In genomic region chr1:31033573-31033972, GRCh38 we compare ENCODE assay signal across 30 cellular contexts. TPM values are rescaled to one million over a fixed set of nuclear protein-coding genes. Genes with fewer than 3 reads are reported as not detected.
A peak's percentile ranks its signal among the peaks of the same experiment; 100 is the strongest.
DNase-seq lines count a peak whose midpoint lies in the region; ATAC-seq, FAIRE-seq and TF ChIP-seq lines count a peak whose summit lies in the region.
"Had no signal": no experiment of that assay in that cellular context is flagged by ENCODE, and none has a peak within 500 bp of the region (broad histone marks: within the 10 kb centered on the region; RNA-seq: fewer than 3 reads in every experiment).

No MANE protein-coding gene starts in this region.

- H3K9me3 ChIP-seq in cardiac muscle cell (ENCODE audit: low read depth) (no peaks in the 10 kb centered on the region), K562 (replicated peaks; ENCODE audit: control insufficient read depth, insufficient read depth, low read depth, low read length) (no peaks in the 10 kb centered on the region), lung (ENCODE audit: control insufficient read depth in 2 of 2, insufficient read depth in 1 of 2, low read length in 1 of 2) (no peaks in the 10 kb centered on the region)
- H3K9me3 ChIP-seq: esophagus squamous epithelium, gastrocnemius medialis, transverse colon had no signal

- TF ChIP-seq EP300 in K562 (IDR thresholded peaks at IDR 0.05; ENCODE audit: low read length), result no peak

- no peaks in the 10 kb centered on the region for H3K36me3 ChIP-seq in cardiac muscle cell
- H3K36me3 ChIP-seq in K562 (ENCODE audit: control insufficient read depth, insufficient read depth, low read length), result peaks cover 50% of the 10 kb centered on the region
- H3K36me3 ChIP-seq in lung (ENCODE audit: control insufficient read depth in 2 of 2, insufficient read depth in 2 of 2, low read length in 2 of 2), result peaks cover 0 to 2% of the 10 kb centered on the region in 2 donors
- H3K36me3 ChIP-seq: gastrocnemius medialis, neural progenitor cell, transverse colon had no signal

- no peak for TF ChIP-seq POLR2A in K562 (conservative IDR thresholded peaks at IDR 0.05)

- ATAC-seq in K562 (no peak), lung (ENCODE audit: insufficient read depth, low FRiP score) (peak; percentile 59), GM19463 (IDR thresholded peaks at IDR 0.05; ENCODE audit: unreplicated experiment) (no peak)
- ATAC-seq: CD8-positive, alpha-beta T cell; gastrocnemius medialis; left ventricle myocardium superior; Right ventricle myocardium inferior had no signal

- TF ChIP-seq CTCF in cardiac muscle cell (IDR thresholded peaks at IDR 0.05; ENCODE audit: low read depth, low read length), result no peak
- TF ChIP-seq CTCF in K562 (IDR thresholded peaks at IDR 0.05 in 2 of 3, conservative IDR thresholded peaks at IDR 0.05 in 1 of 3; ENCODE audit: insufficient read depth in 2 of 3, low read depth in 1 of 3, low read length in 3 of 3), result no peak
- no peak for TF ChIP-seq CTCF in lung (IDR thresholded peaks at IDR 0.05; ENCODE audit: control extremely low read depth, extremely low read depth)
- no peak for TF ChIP-seq CTCF in chondrocyte (IDR thresholded peaks at IDR 0.05)

- no peaks in the 10 kb centered on the region for H3K9me3 Mint-ChIP-seq in chondrocyte (ENCODE audit: low read depth)
- H3K9me3 Mint-ChIP-seq: activated naive CD8-positive, alpha-beta T cell treated with anti-CD3 and anti-CD28 coated beads, Interleukin-2, amount 10 ng/mL, durations not matched to agents 7 days and 5 days; CD8-positive, alpha-beta T cell; immature natural killer cell; neural progenitor cell had no signal

- no peak for TF ChIP-seq RAD21 in K562 (CRISPR knock-in tag; conservative IDR thresholded peaks at IDR 0.05 in 1 of 2, IDR thresholded peaks at IDR 0.05 in 1 of 2)

- CTCF ChIA-PET in K562 (lab: Yijun Ruan, JAX; ENCODE audit: low intra/inter-chr PET ratio), result interaction anchor here (0.6 kb wide), 1 partner anchor 20 kb away, joined by 3 read pairs; no protein-coding TSS in a partner anchor

- POLR2A ChIA-PET in K562 (lab: Yijun Ruan, JAX), result no interaction called here

- in situ Hi-C loops in K562 (cut with MboI), result no loop called here

- peaks cover 76% of the 10 kb centered on the region for H4K20me1 ChIP-seq in K562 (replicated peaks; ENCODE audit: control insufficient read depth, insufficient read depth, low read length)

- peak overlapping the region; percentile 50 for H3K27ac ChIP-seq in cardiac muscle cell
- peak overlapping the region; percentile 2; the same call in 1 of the 3 replicates for H3K27ac ChIP-seq in K562 (ENCODE audit: extremely low read depth, low read depth, low read length)
- no peak overlapping the region for H3K27ac ChIP-seq in lung (ENCODE audit: low read depth in 1 of 2, low read length in 1 of 2)
- H3K27ac ChIP-seq: gastrocnemius medialis, neural progenitor cell, transverse colon had no signal

- peaks cover under 1% of the 10 kb centered on the region for H3K9me1 ChIP-seq in K562 (ENCODE audit: control insufficient read depth, insufficient read depth, low read length)

- H3K4me1 Mint-ChIP-seq in chondrocyte (ENCODE audit: low read depth), result peaks cover 63% of the 10 kb centered on the region

- DNase-seq in cardiac muscle cell (ENCODE audit: low read depth in 1 of 2, low spot score in 1 of 2) (no peak), cardiac septum (ENCODE audit: low spot score) (no peak), K562 (ENCODE audit: extremely low read depth in 1 of 4, low spot score in 3 of 4) (no peak), lung (ENCODE audit: low spot score) (no peak), HuH-7.5 (ENCODE audit: low spot score) (no peak), chondrocyte (ENCODE audit: low spot score) (no peak), SIG-M5 (lab: John Stamatoyannopoulos, UW) (no peak)
- DNase-seq: activated CD4-positive, alpha-beta T cell treated with anti-CD3 and anti-CD28 coated beads, Interleukin-2, amount 50 U/mL, for 48 hours; activated CD4-positive, CD25-positive, alpha-beta regulatory T cell; activated effector memory CD4-positive, alpha-beta T cell treated with anti-CD3 and anti-CD28 coated beads, Interleukin-2, amount 50 U/mL, for 16 hours; activated naive CD8-positive, alpha-beta T cell treated with anti-CD3 and anti-CD28 coated beads, Interleukin-2, amount 10 ng/mL, durations not matched to agents 7 days and 5 days; CD8-positive, alpha-beta T cell; effector CD8-positive, alpha-beta T cell; esophagus squamous epithelium; gastrocnemius medialis; GDM1; hippocampal formation; immature natural killer cell; left ventricle myocardium superior; NCI-H1092 treated with DMSO at 0.1 percent for 48 hours; NCI-H2081; NCI-H446; stimulated activated CD8-positive, alpha-beta memory T cell treated with anti-CD3 and anti-CD28 coated beads, Interleukin-4, amount 100 ng/mL, for 48 hours; T1000; transverse colon had no signal

- H3K27me3 ChIP-seq in cardiac muscle cell, result no peaks in the 10 kb centered on the region
- H3K27me3 ChIP-seq in K562 (ENCODE audit: control insufficient read depth in 2 of 2, insufficient read depth in 2 of 2, low read length in 2 of 2), result no peaks in the 10 kb centered on the region
- H3K27me3 ChIP-seq in lung (ENCODE audit: control insufficient read depth, insufficient read depth), result no peaks in the 10 kb centered on the region
- H3K27me3 ChIP-seq: esophagus squamous epithelium, gastrocnemius medialis, neural progenitor cell, transverse colon had no signal

- H3K79me2 ChIP-seq in K562 (ENCODE audit: control insufficient read depth, insufficient read depth, low read length), result peaks cover 100% of the 10 kb centered on the region

- no peak for FAIRE-seq in K562 (lab: Jason Lieb, UNC)
- FAIRE-seq: GM18507, HTR-8/SVneo had no signal

- BruUV-seq in K562 (replicated peaks; lab: Mats Ljungman, UMichigan), result no TSS peak

- H3K4me3 Mint-ChIP-seq in chondrocyte (ENCODE audit: unreplicated experiment), result no peak overlapping the region
- H3K4me3 Mint-ChIP-seq: activated naive CD8-positive, alpha-beta T cell treated with anti-CD3 and anti-CD28 coated beads, Interleukin-2, amount 10 ng/mL, durations not matched to agents 7 days and 5 days; CD8-positive, alpha-beta T cell; immature natural killer cell; neural progenitor cell had no signal

- no peak overlapping the region for H3K9ac ChIP-seq in K562 (ENCODE audit: insufficient read depth in 1 of 2, low read depth in 2 of 2, low read length in 2 of 2)
- H3K9ac ChIP-seq: neural progenitor cell had no signal

- H2AFZ ChIP-seq in K562 (ENCODE audit: low read depth, low read length), result no peak overlapping the region
- H2AFZ ChIP-seq: neural progenitor cell had no signal

- intact Hi-C loops in cardiac septum (cut with DNase I) (no loop called here), K562 (cut with micrococcal nuclease) (no loop called here)

- peaks cover 13% of the 10 kb centered on the region for H3K4me1 ChIP-seq in cardiac muscle cell (ENCODE audit: low read depth)
- peaks cover 12 to 22% of the 10 kb centered on the region in 2 experiments for H3K4me1 ChIP-seq in K562 (replicated peaks in 1 of 2; ENCODE audit: control insufficient read depth in 2 of 2, insufficient read depth in 2 of 2, low read length in 2 of 2)
- H3K4me1 ChIP-seq in lung (ENCODE audit: control insufficient read depth in 2 of 2, insufficient read depth in 2 of 2, low read length in 2 of 2), result peaks cover 11 to 31% of the 10 kb centered on the region in 2 donors

- WGBS in K562 (ENCODE audit: insufficient coverage, low coverage, missing lambda C conversion rate), result 91% methylated on average over 6 of the region's 6 CpGs
- 80% methylated on average over 6 of the region's 6 CpGs for WGBS in lung, 2 donors

- H3K36me3 Mint-ChIP-seq in chondrocyte (ENCODE audit: low read depth), result peaks cover 6% of the 10 kb centered on the region

- no peaks in the 10 kb centered on the region for H3K27me3 Mint-ChIP-seq in chondrocyte (ENCODE audit: low read depth)
- H3K27me3 Mint-ChIP-seq: activated naive CD8-positive, alpha-beta T cell treated with anti-CD3 and anti-CD28 coated beads, Interleukin-2, amount 10 ng/mL, durations not matched to agents 7 days and 5 days had no signal

- H3K4me3 ChIP-seq in cardiac muscle cell (no peak overlapping the region), K562 (no peak overlapping the region), lung (no peak overlapping the region)
- H3K4me3 ChIP-seq: esophagus squamous epithelium, gastrocnemius medialis, neural progenitor cell, transverse colon had no signal

- H3K4me2 ChIP-seq in K562 (ENCODE audit: insufficient read depth, low read length), result no peak overlapping the region
- H3K4me2 ChIP-seq: neural progenitor cell had no signal

- no peak overlapping the region for H3K27ac Mint-ChIP-seq in chondrocyte (ENCODE audit: unreplicated experiment)
- H3K27ac Mint-ChIP-seq: activated naive CD8-positive, alpha-beta T cell treated with anti-CD3 and anti-CD28 coated beads, Interleukin-2, amount 10 ng/mL, durations not matched to agents 7 days and 5 days; CD8-positive, alpha-beta T cell; neural progenitor cell had no signal

TF ChIP-seq in K562, 482 proteins besides CTCF, POLR2A, EP300 and RAD21 (continues in another document):
- TF ChIP-seq CEBPB (tag; IDR thresholded peaks at IDR 0.05), result 0 out of 2 replicates have a peak, but pooled peaks have one; percentile 15
- TF ChIP-seq ZBTB1 (CRISPR knock-in tag; IDR thresholded peaks at IDR 0.05; ENCODE audit: borderline replicate concordance, low read depth), result no peak

RNA-seq across cellular contexts. Expression of gene PUM1, which starts 31.9 kb away (rescaled TPM):
- total RNA-seq in cardiac muscle cell (99.6 and 130 TPM in 2 replicates), cardiac septum (83.7 TPM), K562 (2014; rRNA removed) (42.9 and 56.3 TPM in 2 replicates), K562 (2014; rRNA removed; fragmentation: Illumina TruSeq; extraction: Trizol) (60.1 and 66.4 TPM in 2 replicates), K562 (2015; rRNA removed; fragmentation: Illumina TruSeq; extraction: Trizol) (55.6 and 56.6 TPM in 2 replicates), K562 (2021) (101 and 104 TPM in 2 replicates), lung (100 to 1,000 TPM in 1 of 2 donors, 10 to 100 TPM in 1; 99.1 to 125 TPM), chondrocyte (105 to 110 TPM (median 108 TPM) in 3 replicates)
- polyA plus RNA-seq in cardiac muscle cell (81.1 and 134 TPM in 2 replicates), K562 (2011; rRNA removed) (55.7 and 64.3 TPM in 2 replicates), K562 (2014; fragmentation: Illumina TruSeq; extraction: Trizol) (52.1 and 60.9 TPM in 2 replicates), K562 (2014; fragmentation: Nextera tagmentation; extraction: Ambion mirVana) (10 to 100 TPM; 37.7 to 43.8 TPM), K562 (2014; rRNA removed) (46.4 and 49.5 TPM in 2 replicates), lung (10 to 100 TPM; 24.7 to 34.8 TPM)
- 260 and 263 TPM in 2 replicates for total RNA-seq in K562 (2011; cell fraction: chromatin; rRNA removed; ENCODE audit: low replicate concordance)
- total RNA-seq in K562 (2011; cell fraction: nucleolus; rRNA removed), result 122 and 134 TPM in 2 replicates
- 144 and 176 TPM in 2 replicates for total RNA-seq in K562 (2011; cell fraction: nucleoplasm; rRNA removed)
- polyA plus RNA-seq in K562 (2011; cell fraction: cytosol; rRNA removed), result 84.5 and 95.2 TPM in 2 replicates
- 131 and 181 TPM in 2 replicates for polyA plus RNA-seq in K562 (2011; cell fraction: nucleus; rRNA removed)
- 60.3 and 92.8 TPM in 2 replicates for polyA plus RNA-seq in K562 (2012)
- 300 and 362 TPM in 2 replicates for polyA minus RNA-seq in K562 (2011; rRNA and poly(A)+ RNA removed)
- 93.9 and 117 TPM in 2 replicates for polyA minus RNA-seq in K562 (2011; cell fraction: cytosol; rRNA and poly(A)+ RNA removed)
- 116 and 133 TPM in 2 replicates for polyA minus RNA-seq in K562 (2011; cell fraction: nucleus; rRNA and poly(A)+ RNA removed)

Comparison
In these comparisons a context has a peak if more than half of its experiments do, and no peak if none do; other contexts are left out.
1. H3K27ac ChIP-seq: peak in cardiac muscle cell (single experiment) and K562 (single experiment); none in lung (0 of 2).